Comparison of ENCODE assay signal across 11 cellular contexts in the genomic region with DNA sequence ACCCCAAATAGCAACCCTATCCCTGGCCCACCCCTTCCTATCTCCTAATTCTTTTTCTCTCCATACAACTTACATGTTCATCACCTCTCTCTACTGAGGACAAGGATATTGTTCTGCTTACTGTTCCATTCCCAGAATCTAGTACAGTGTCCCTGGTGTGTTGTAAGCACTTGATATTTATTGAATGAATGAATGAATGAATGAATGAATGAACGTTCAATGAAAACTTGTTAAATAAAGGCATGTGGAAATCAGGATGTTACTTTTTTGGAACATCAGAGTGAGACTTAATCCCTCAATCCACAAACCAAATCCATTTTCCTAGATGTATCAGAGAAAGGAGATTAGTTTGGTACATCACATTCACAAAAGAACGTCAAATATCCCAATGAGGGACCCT. TPM values are rescaled to one million over a fixed set of nuclear protein-coding genes. Genes with fewer than 3 reads are reported as not detected.
"Had no signal": no experiment of that assay in that cellular context is flagged by ENCODE, and none has a peak within 500 bp of the region (broad histone marks: within the 10 kb centered on the region; RNA-seq: fewer than 3 reads in every experiment).

No MANE protein-coding gene starts in this region.

- H2AFZ ChIP-seq: GM23338 had no signal

- H3K4me2 ChIP-seq: GM23338 had no signal

- H3K27ac ChIP-seq: HL-60 had no signal

- H3K27ac Mint-ChIP-seq: GM23338, H9, HFFc6 had no signal

- H3K4me3 ChIP-seq: GM23338 had no signal

- DNase-seq: H9, HCEC 1CT, HFFc6, Kasumi-1, KG1 had no signal

- ATAC-seq: GM23338 had no signal

- H3K27me3 Mint-ChIP-seq: IgD-negative memory B cell had no signal

- H3K9me3 Mint-ChIP-seq: GM23338, H9, HFFc6, IgD-negative memory B cell had no signal

- FAIRE-seq: H1, H54 had no signal

- H3K36me3 Mint-ChIP-seq: IgD-negative memory B cell had no signal

- H3K4me1 Mint-ChIP-seq: GM23338, H9 had no signal

- H3K4me3 Mint-ChIP-seq: GM23338, H9, HFFc6, IgD-negative memory B cell had no signal

RNA-seq across cellular contexts. Expression of gene JPH2, which starts 6.8 kb away (rescaled TPM):
- polyA plus RNA-seq: IgD-negative memory B cell had no signal

RNA-seq across cellular contexts. Expression of gene GDAP1L1, which starts 53.3 kb away (rescaled TPM):
- total RNA-seq: HFFc6, HT1080 had no signal
- polyA plus RNA-seq: IgD-negative memory B cell had no signal
